8 cellular contexts compared by ENCODE assay signal in the genomic region with DNA sequence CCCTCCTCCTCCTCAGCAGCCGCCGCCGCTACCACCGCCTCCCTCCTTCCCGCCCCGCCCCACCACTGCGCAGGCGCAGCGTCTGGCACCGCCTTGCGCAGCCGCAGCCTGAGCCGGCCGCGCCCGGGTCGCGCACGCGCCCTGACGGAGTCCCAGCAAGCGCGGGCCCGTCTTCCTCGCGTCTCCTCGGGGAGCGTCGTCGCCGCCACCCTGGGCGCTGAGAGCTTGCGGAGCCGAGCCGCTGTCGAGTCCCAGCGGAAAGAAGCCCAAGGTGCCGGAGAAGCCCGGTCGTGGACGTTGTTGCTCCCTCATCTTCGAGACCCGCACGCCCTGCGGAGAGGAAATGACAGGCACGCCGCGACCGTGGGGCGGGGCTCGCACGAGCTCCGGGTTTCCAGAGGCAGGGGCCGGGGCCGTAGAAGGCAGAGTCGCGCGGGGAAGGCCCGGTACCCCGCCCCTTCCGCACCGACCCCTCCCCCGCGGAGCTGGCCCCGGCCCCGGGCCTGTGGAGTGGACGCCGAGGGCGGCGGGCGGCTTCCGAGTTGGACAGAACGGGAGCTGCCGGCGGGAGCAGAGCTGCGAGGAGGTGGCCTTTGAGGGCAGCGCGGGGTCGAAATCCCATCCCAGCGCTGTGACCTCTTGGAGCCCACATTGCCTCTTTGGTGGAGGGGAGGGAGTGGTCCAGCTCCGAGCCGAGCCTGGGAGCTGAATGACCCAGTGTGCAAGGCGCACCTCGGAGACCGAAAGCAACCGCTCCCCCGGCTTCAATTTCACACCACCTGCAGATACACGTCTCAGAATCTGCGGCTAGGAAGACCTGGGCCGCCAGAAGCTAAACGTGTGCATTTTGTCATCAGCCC. TPM values are rescaled to one million over a fixed set of nuclear protein-coding genes. Genes with fewer than 3 reads are reported as not detected.
DNase-seq lines count a peak whose midpoint lies in the region; TF ChIP-seq lines count a peak whose summit lies in the region.

No MANE protein-coding gene starts in this region.

- peak overlapping the region; percentile 43 for H3K27ac ChIP-seq in SJCRH30
- peak overlapping the region; percentile 95 for H3K27ac ChIP-seq in neutrophil
- peak overlapping the region; percentile 79 for H3K27ac ChIP-seq in subcutaneous abdominal adipose tissue (ENCODE audit: low read depth, low read length)

- H3K36me3 ChIP-seq in SJCRH30 (no peaks in the 10 kb centered on the region; the same call in 1 of the 2 replicates), neutrophil (peaks cover 8% of the 10 kb centered on the region), subcutaneous abdominal adipose tissue (ENCODE audit: control insufficient read depth in 5 of 5, insufficient read depth in 5 of 5, low read length in 5 of 5) (peaks cover 0 to 7% (median 2%) of the 10 kb centered on the region in 5 donors)

- no peak for TF ChIP-seq CTCF in HFF-Myc (IDR thresholded peaks at IDR 0.05; ENCODE audit: low read depth, low read length, missing control alignments)
- TF ChIP-seq CTCF in neutrophil (IDR thresholded peaks at IDR 0.05), result peak; percentile 42

- H3K27me3 ChIP-seq in SJCRH30 (no peaks in the 10 kb centered on the region), neutrophil (no peaks in the 10 kb centered on the region), subcutaneous abdominal adipose tissue (ENCODE audit: control insufficient read depth in 5 of 5, insufficient read depth in 4 of 5, low read length in 5 of 5) (no peaks in the 10 kb centered on the region)

- H3K4me3 ChIP-seq in HFF-Myc (replicated peaks; ENCODE audit: low read depth, low read length), result peak overlapping the region; percentile 89
- peak overlapping the region; percentile 81 for H3K4me3 ChIP-seq in SJCRH30
- peak overlapping the region; percentile 73 to 99 for H3K4me3 ChIP-seq in neutrophil (ENCODE audit: low read depth in 1 of 2, low read length in 1 of 2)
- H3K4me3 ChIP-seq in subcutaneous abdominal adipose tissue (ENCODE audit: low read depth in 1 of 5, low read length in 5 of 5), result peak overlapping the region; percentile 84 to 97 (median 88)

- H3K9me3 ChIP-seq in SJCRH30 (replicated peaks), result no peaks in the 10 kb centered on the region
- H3K9me3 ChIP-seq in neutrophil, result no peaks in the 10 kb centered on the region
- no peaks in the 10 kb centered on the region for H3K9me3 ChIP-seq in subcutaneous abdominal adipose tissue (ENCODE audit: control insufficient read depth in 5 of 5, low read length in 5 of 5)

- peaks cover 3% of the 10 kb centered on the region; the same call in 1 of the 2 replicates for H3K4me1 ChIP-seq in SJCRH30
- peaks cover 37% of the 10 kb centered on the region in 2 experiments for H3K4me1 ChIP-seq in neutrophil (ENCODE audit: control insufficient read depth in 1 of 2, insufficient read depth in 1 of 2, low read depth in 1 of 2, low read length in 1 of 2)
- peaks cover 5 to 55% (median 47%) of the 10 kb centered on the region in 5 donors for H3K4me1 ChIP-seq in subcutaneous abdominal adipose tissue (ENCODE audit: control insufficient read depth in 5 of 5, insufficient read depth in 5 of 5, low read length in 5 of 5)

- peak overlapping the region in 4 of 5 donors; percentile 81 to 93 (median 90) for H3K9ac ChIP-seq in subcutaneous abdominal adipose tissue (ENCODE audit: low read length in 5 of 5)

- DNase-seq in GM03348 (ENCODE audit: low spot score) (peak; percentile 100), HFF-Myc (ENCODE audit: extremely low read depth, low read depth) (peak; percentile 59), NAMALWA (ENCODE audit: low spot score) (peak; percentile 93), SJCRH30 (peak; percentile 94), foreskin melanocyte (peak; percentile 80)
- peak; percentile 94 to 97 (median 95) for DNase-seq in activated naive CD4-positive, alpha-beta T cell (lab: John Stamatoyannopoulos, UW)

RNA-seq across cellular contexts. Expression of gene RAB35, which starts 0.5 kb away (rescaled TPM):
- 25.4 and 27.6 TPM in 2 replicates for total RNA-seq in SJCRH30 (2014; rRNA removed; shearing (Covaris generic))

Comparison
In these comparisons a context has a peak if more than half of its experiments do, and no peak if none do; other contexts are left out.
1. Peak in every context shown above with its lines: DNase-seq, H3K4me3 ChIP-seq and H3K27ac ChIP-seq.
2. H3K27ac ChIP-seq: peak in every context shown above with its lines; median percentile 95 in neutrophil; 79 in subcutaneous abdominal adipose tissue; 43 in SJCRH30.